In genomic region chr2:19538411-19538963, GRCh38 we compare ENCODE assay signal across 10 cellular contexts.
DNase-seq lines count a peak whose midpoint lies in the region; ATAC-seq and TF ChIP-seq lines count a peak whose summit lies in the region.
"Had no signal": no experiment of that assay in that cellular context is flagged by ENCODE, and none has a peak within 500 bp of the region (broad histone marks: within the 10 kb centered on the region; RNA-seq: fewer than 3 reads in every experiment).

No MANE protein-coding gene starts in this region.

- no peaks in the 10 kb centered on the region for H3K9me3 ChIP-seq in mammary epithelial cell (replicated peaks; ENCODE audit: insufficient read depth, low read length)
- no peaks in the 10 kb centered on the region for H3K9me3 ChIP-seq in right lobe of liver

- in situ Hi-C loops in mammary epithelial cell (cut with MboI; ENCODE audit: low sequenced_read_pairs in 2 of 2) = no loop called here
- in situ Hi-C loops in GM13977 (cut with MboI; ENCODE audit: low pct_unique_long_range_greater_than_20kb, low sequenced_read_pairs, unreplicated experiment) = no loop called here

- ATAC-seq in right lobe of liver = peak in 3 of 4 donors; percentile 28 to 88 (median 76)
- ATAC-seq: natural killer cell treated with Interleukin-12 subunit alpha and Interleukin-12 subunit beta and Interleukin-15 and Interleukin-18, amount 100 ng/mL, for 72 hours had no signal

- H3K4me1 ChIP-seq in mammary epithelial cell (ENCODE audit: insufficient read depth, low read length) (peaks cover 64% of the 10 kb centered on the region), right lobe of liver (no peaks in the 10 kb centered on the region)

- peak overlapping the region; percentile 97 for H3K27ac ChIP-seq in mammary epithelial cell (ENCODE audit: insufficient read depth, low read depth, low read length)
- no peak overlapping the region for H3K27ac ChIP-seq in right lobe of liver
- H3K27ac ChIP-seq: C4-2B had no signal

- no peaks in the 10 kb centered on the region for H3K27me3 ChIP-seq in mammary epithelial cell (ENCODE audit: insufficient read depth, low read length)
- no peaks in the 10 kb centered on the region for H3K27me3 ChIP-seq in right lobe of liver

- H4K20me1 ChIP-seq in mammary epithelial cell (ENCODE audit: insufficient read depth, low read length) = no peaks in the 10 kb centered on the region

- no peak overlapping the region for H3K4me3 ChIP-seq in AG04449 (ENCODE audit: low read depth, low read length)
- peak overlapping the region in 2 of 3 experiments; percentile 19 to 38 for H3K4me3 ChIP-seq in mammary epithelial cell (replicated peaks in 1 of 3; ENCODE audit: insufficient read depth in 1 of 3, low read depth in 2 of 3, low read length in 3 of 3)
- no peak overlapping the region for H3K4me3 ChIP-seq in right lobe of liver

- intact Hi-C loops in mammary epithelial cell (cut with micrococcal nuclease) (loop anchor here (1.0 to 5.0 kb wide), 4 partner anchors 50 to 171 kb away; no protein-coding TSS in a partner anchor), right lobe of liver (cut with DNase I) (no loop called here)

- 0% methylated on average over 7 of the region's 7 CpGs for WGBS in mammary epithelial cell (ENCODE audit: low coverage, missing lambda C conversion rate)
- WGBS in right lobe of liver (ENCODE audit: insufficient coverage, low coverage, low lambda C conversion rate, missing lambda C conversion rate) = 45% methylated on average over 5 of the region's 7 CpGs

- POLR2A ChIA-PET in AG04449 (lab: Yijun Ruan, JAX) = interaction anchor here (0.7 kb wide), 1 partner anchor 77 kb away, joined by 5 read pairs; no protein-coding TSS in a partner anchor

- no peaks in the 10 kb centered on the region for H3K36me3 ChIP-seq in mammary epithelial cell (ENCODE audit: insufficient read depth, low read length)
- H3K36me3 ChIP-seq in right lobe of liver = no peaks in the 10 kb centered on the region

- H2AFZ ChIP-seq in mammary epithelial cell (ENCODE audit: low read depth, low read length) = peak overlapping the region; percentile 85

- TF ChIP-seq POLR2A in right lobe of liver (IDR thresholded peaks at IDR 0.05) = no peak

- H3K9ac ChIP-seq in mammary epithelial cell (ENCODE audit: insufficient read depth, low read length) = peak overlapping the region; percentile 81

- CTCF ChIA-PET in AG04449 (lab: Yijun Ruan, JAX) = interaction anchor here (1.2 kb wide), 1 partner anchor 325 kb away, joined by 3 read pairs; no protein-coding TSS in a partner anchor
- CTCF ChIA-PET in mammary epithelial cell (lab: Charles Lee; ENCODE audit: low non-redundant PET) = no interaction called here

- dilution Hi-C loops in mammary epithelial cell (cut with HindIII; ENCODE audit: low sequenced_read_pairs) = no loop called here

- H3K79me2 ChIP-seq in mammary epithelial cell (ENCODE audit: insufficient read depth, low read length) = no peaks in the 10 kb centered on the region

- BruUV-seq in mammary epithelial cell (replicated peaks; lab: Mats Ljungman, UMichigan) = TSS peak; percentile 92

- peak overlapping the region; percentile 71 for H3K4me2 ChIP-seq in mammary epithelial cell (ENCODE audit: insufficient read depth, low read depth, low read length)

- no peak for TF ChIP-seq CTCF in AG04449 (IDR thresholded peaks at IDR 0.05; ENCODE audit: insufficient read depth, low read length, missing control alignments)
- no peak for TF ChIP-seq CTCF in mammary epithelial cell (conservative IDR thresholded peaks at IDR 0.05 in 1 of 2, IDR thresholded peaks at IDR 0.05 in 1 of 2; ENCODE audit: extremely low read depth in 1 of 2, insufficient read depth in 1 of 2, low read depth in 1 of 2, low read length in 2 of 2)
- TF ChIP-seq CTCF in right lobe of liver (IDR thresholded peaks at IDR 0.05) = no peak
- TF ChIP-seq CTCF in GM13977 (IDR thresholded peaks at IDR 0.05; ENCODE audit: extremely low read depth, insufficient read depth, missing control alignments) = no peak

- peak; percentile 88 for DNase-seq in AG04449 (ENCODE audit: low read depth, low spot score)
- peak; percentile 32 for DNase-seq in HuH-7 (ENCODE audit: low spot score)
- DNase-seq in mammary epithelial cell = peak; percentile 99
- no peak for DNase-seq in right lobe of liver
- no peak for DNase-seq in NCI-H69 (lab: John Stamatoyannopoulos, UW)
- DNase-seq in GM19240 (ENCODE audit: insufficient read length, low spot score) = no peak
- no peak for DNase-seq in NCI-H1930 (lab: John Stamatoyannopoulos, UW)
- DNase-seq in GM13977 (ENCODE audit: low spot score) = no peak

Comparison
In these comparisons a context has a peak if more than half of its experiments do, and no peak if none do; other contexts are left out.
1. DNase-seq: peak in AG04449 (single experiment), HuH-7 (single experiment) and mammary epithelial cell (single experiment); none in right lobe of liver (0 of 3), NCI-H69 (single experiment), GM19240 (single experiment), NCI-H1930 (0 of 2) and GM13977 (single experiment).
2. H3K4me3 ChIP-seq: peak in mammary epithelial cell (2 of 3); none in AG04449 (single experiment) and right lobe of liver (0 of 3).